Comparison of ENCODE assay signal across 8 cellular contexts in the genomic region with DNA sequence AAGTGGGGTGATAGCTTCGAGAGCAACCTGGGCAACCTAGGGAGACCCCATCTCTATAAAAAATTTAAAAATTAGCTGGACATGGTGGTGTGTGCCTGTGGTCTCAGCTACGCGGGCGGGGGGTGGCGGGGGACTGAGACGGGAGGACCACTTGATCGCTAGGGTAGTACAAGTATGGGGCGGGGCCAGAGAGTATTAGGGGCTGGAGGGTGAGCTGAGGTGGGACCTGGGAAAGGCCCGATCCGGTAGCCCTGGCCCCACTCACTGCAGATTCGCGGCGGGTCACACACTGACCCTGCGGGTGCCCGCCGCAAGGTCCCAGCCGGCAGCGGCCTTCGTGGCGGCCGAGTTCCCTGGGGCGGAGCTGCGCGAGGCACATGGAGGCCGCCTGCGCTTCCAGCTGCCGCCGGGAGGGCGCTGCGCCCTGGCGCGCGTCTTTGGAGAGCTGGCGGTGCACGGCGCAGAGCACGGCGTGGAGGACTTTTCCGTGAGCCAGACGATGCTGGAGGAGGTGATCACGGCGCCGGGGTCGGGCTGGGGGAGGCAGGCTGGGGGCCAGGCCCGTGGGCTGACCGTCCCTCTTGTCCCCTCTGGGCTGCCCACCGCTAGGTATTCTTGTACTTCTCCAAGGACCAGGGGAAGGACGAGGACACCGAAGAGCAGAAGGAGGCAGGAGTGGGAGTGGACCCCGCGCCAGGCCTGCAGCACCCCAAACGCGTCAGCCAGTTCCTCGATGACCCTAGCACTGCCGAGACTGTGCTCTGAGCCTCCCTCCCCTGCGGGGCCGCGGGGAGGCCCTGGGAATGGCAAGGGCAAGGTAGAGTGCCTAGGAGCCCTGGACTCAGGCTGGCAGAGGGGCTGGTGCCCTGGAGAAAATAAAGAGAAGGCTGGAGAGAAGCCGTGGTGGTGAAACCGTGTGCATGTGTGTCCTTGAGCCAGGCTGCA. TPM values are rescaled to one million over a fixed set of nuclear protein-coding genes. Genes with fewer than 3 reads are reported as not detected.
DNase-seq lines count a peak whose midpoint lies in the region; ATAC-seq and TF ChIP-seq lines count a peak whose summit lies in the region.

No MANE protein-coding gene starts in this region.

- peaks cover 15% of the 10 kb centered on the region for H3K4me1 Mint-ChIP-seq in activated T-helper 1 cell treated with anti-CD3 and anti-CD28 coated beads, Interleukin-12 subunit alpha, Interleukin-12 subunit beta, Interleukin-2, Interleukin-4 antibody, amounts not matched to agents 30 ng/mL and 10 ng/mL and 1 ng/mL, durations not matched to agents 14 hours and 24 hours and 36 hours (ENCODE audit: low read depth)

- intact Hi-C loops in activated T-helper 1 cell treated with anti-CD3 and anti-CD28 coated beads, Interleukin-12 subunit alpha, Interleukin-12 subunit beta, Interleukin-2, Interleukin-4 antibody, amounts not matched to agents 30 ng/mL and 10 ng/mL and 1 ng/mL, durations not matched to agents 14 hours and 24 hours and 36 hours (cut with micrococcal nuclease): loop anchor here (5.0 kb wide), 2 partner anchors 37 to 143 kb away; partner anchors contain the start of gene GPX4

- H2AFZ ChIP-seq in ACC112 (ENCODE audit: low read length, unreplicated experiment): no peak overlapping the region
- H2AFZ ChIP-seq in osteoblast (ENCODE audit: low read length): no peak overlapping the region

- in situ Hi-C loops in GM13977 (cut with MboI; ENCODE audit: low pct_unique_long_range_greater_than_20kb, low sequenced_read_pairs, unreplicated experiment): no loop called here

- peak overlapping the region; percentile 67 for H3K4me3 Mint-ChIP-seq in activated T-helper 1 cell treated with anti-CD3 and anti-CD28 coated beads, Interleukin-12 subunit alpha, Interleukin-12 subunit beta, Interleukin-2, Interleukin-4 antibody, amounts not matched to agents 30 ng/mL and 10 ng/mL and 1 ng/mL, durations not matched to agents 14 hours and 24 hours and 36 hours

- H3K4me1 ChIP-seq in ACC112 (ENCODE audit: control insufficient read depth, insufficient read depth, low read length, unreplicated experiment) (no peaks in the 10 kb centered on the region), NT2/D1 (ENCODE audit: insufficient read depth, insufficient read length) (peaks cover 11% of the 10 kb centered on the region), osteoblast (ENCODE audit: insufficient read depth, low read length) (no peaks in the 10 kb centered on the region)

- peak; percentile 83 for TF ChIP-seq CTCF in GM13977 (IDR thresholded peaks at IDR 0.05; ENCODE audit: extremely low read depth, insufficient read depth, missing control alignments)
- peak; percentile 76 for TF ChIP-seq CTCF in fibroblast of the aortic adventitia (IDR thresholded peaks at IDR 0.05; ENCODE audit: insufficient read depth, low read length)
- TF ChIP-seq CTCF in osteoblast (IDR thresholded peaks at IDR 0.05; ENCODE audit: extremely low read depth, low read depth, low read length): peak; percentile 35

- no peak overlapping the region for H3K4me2 ChIP-seq in osteoblast (ENCODE audit: insufficient read depth, low read length)

- H3K27ac Mint-ChIP-seq in activated T-helper 1 cell treated with anti-CD3 and anti-CD28 coated beads, Interleukin-12 subunit alpha, Interleukin-12 subunit beta, Interleukin-2, Interleukin-4 antibody, amounts not matched to agents 30 ng/mL and 10 ng/mL and 1 ng/mL, durations not matched to agents 14 hours and 24 hours and 36 hours: peak overlapping the region; percentile 74

- H3K36me3 ChIP-seq in ACC112 (ENCODE audit: insufficient read depth, low read length): no peaks in the 10 kb centered on the region
- H3K36me3 ChIP-seq in NT2/D1 (ENCODE audit: insufficient read depth, insufficient read length, low read length): no peaks in the 10 kb centered on the region
- H3K36me3 ChIP-seq in osteoblast (ENCODE audit: insufficient read depth, low read length): no peaks in the 10 kb centered on the region

- no peaks in the 10 kb centered on the region for H3K79me2 ChIP-seq in ACC112 (ENCODE audit: control insufficient read depth, insufficient read depth, low read length, unreplicated experiment)
- H3K79me2 ChIP-seq in osteoblast (ENCODE audit: insufficient read depth, low read length): no peaks in the 10 kb centered on the region

- DNase-seq in GM13977 (ENCODE audit: low spot score) (peak; percentile 85), NT2/D1 (ENCODE audit: low read depth, low spot score) (no peak), fibroblast of the aortic adventitia (ENCODE audit: low read depth) (peak; percentile 65), osteoblast (ENCODE audit: insufficient read length, low spot score, missing footprints) (peak; percentile 97), NCI-H2107 (lab: John Stamatoyannopoulos, UW) (no peak)
- DNase-seq in activated T-helper 1 cell treated with anti-CD3 and anti-CD28 coated beads, Interleukin-12 subunit alpha, Interleukin-12 subunit beta, Interleukin-2, Interleukin-4 antibody, amounts not matched to agents 30 ng/mL and 10 ng/mL and 1 ng/mL, durations not matched to agents 14 hours and 24 hours and 36 hours (ENCODE audit: low spot score): peak; percentile 72

- no peaks in the 10 kb centered on the region for H3K27me3 Mint-ChIP-seq in activated T-helper 1 cell treated with anti-CD3 and anti-CD28 coated beads, Interleukin-12 subunit alpha, Interleukin-12 subunit beta, Interleukin-2, Interleukin-4 antibody, amounts not matched to agents 30 ng/mL and 10 ng/mL and 1 ng/mL, durations not matched to agents 14 hours and 24 hours and 36 hours (ENCODE audit: insufficient read depth)

- H3K9me3 Mint-ChIP-seq in activated T-helper 1 cell treated with anti-CD3 and anti-CD28 coated beads, Interleukin-12 subunit alpha, Interleukin-12 subunit beta, Interleukin-2, Interleukin-4 antibody, amounts not matched to agents 30 ng/mL and 10 ng/mL and 1 ng/mL, durations not matched to agents 14 hours and 24 hours and 36 hours: no peaks in the 10 kb centered on the region

- no peak for ATAC-seq in GM19463 (IDR thresholded peaks at IDR 0.05; ENCODE audit: unreplicated experiment)

- H3K36me3 Mint-ChIP-seq in activated T-helper 1 cell treated with anti-CD3 and anti-CD28 coated beads, Interleukin-12 subunit alpha, Interleukin-12 subunit beta, Interleukin-2, Interleukin-4 antibody, amounts not matched to agents 30 ng/mL and 10 ng/mL and 1 ng/mL, durations not matched to agents 14 hours and 24 hours and 36 hours (ENCODE audit: low read depth): peaks cover 10% of the 10 kb centered on the region

- peaks cover 20% of the 10 kb centered on the region; the same call in 1 of the 2 replicates for H3K27me3 ChIP-seq in ACC112 (ENCODE audit: insufficient read depth, low read length)
- H3K27me3 ChIP-seq in NT2/D1 (ENCODE audit: insufficient read depth, insufficient read length): peaks cover 28% of the 10 kb centered on the region
- H3K27me3 ChIP-seq in osteoblast (ENCODE audit: insufficient read depth, low read length): peaks cover 30% of the 10 kb centered on the region

- peaks cover 5% of the 10 kb centered on the region; the same call in 1 of the 2 replicates for H3K9me3 ChIP-seq in NT2/D1 (ENCODE audit: insufficient read depth, low read length)
- no peaks in the 10 kb centered on the region for H3K9me3 ChIP-seq in osteoblast (ENCODE audit: low read depth, low read length)

- no peaks in the 10 kb centered on the region for H4K20me1 ChIP-seq in osteoblast (ENCODE audit: insufficient read depth, low read length)

- H3K4me3 ChIP-seq in ACC112 (ENCODE audit: low read depth, low read length) (0 out of 2 replicates have a peak overlapping the region, but pooled peaks have one; percentile 15), NT2/D1 (ENCODE audit: insufficient read length, low read depth) (peak overlapping the region; percentile 40), fibroblast of the aortic adventitia (ENCODE audit: low read depth, low read length) (no peak overlapping the region), osteoblast (ENCODE audit: insufficient read depth, low read length) (no peak overlapping the region)

- peak overlapping the region; percentile 86 for H3K9ac ChIP-seq in NT2/D1 (ENCODE audit: insufficient read length, low read depth)

- no peak overlapping the region for H3K27ac ChIP-seq in ACC112 (ENCODE audit: low read depth, low read length)
- H3K27ac ChIP-seq in osteoblast (ENCODE audit: low read depth, low read length): no peak overlapping the region

RNA-seq across cellular contexts. Expression of gene ARHGAP45, which starts 2.0 kb away (rescaled TPM):
- 201 and 202 TPM in 2 replicates for total RNA-seq in activated T-helper 1 cell treated with anti-CD3 and anti-CD28 coated beads, Interleukin-12 subunit alpha, Interleukin-12 subunit beta, Interleukin-2, Interleukin-4 antibody, amounts not matched to agents 30 ng/mL and 10 ng/mL and 1 ng/mL, durations not matched to agents 14 hours and 24 hours and 36 hours
- 0.18 TPM in 1 of 2 replicates, not detected in the other for total RNA-seq in fibroblast of the aortic adventitia (ENCODE audit: low replicate concordance)
- 0.59 and 0.72 TPM in 2 replicates for total RNA-seq in osteoblast

RNA-seq across cellular contexts. Expression of gene ABCA7, which starts 25.0 kb away (rescaled TPM):
- 15.8 and 18.3 TPM in 2 replicates for total RNA-seq in activated T-helper 1 cell treated with anti-CD3 and anti-CD28 coated beads, Interleukin-12 subunit alpha, Interleukin-12 subunit beta, Interleukin-2, Interleukin-4 antibody, amounts not matched to agents 30 ng/mL and 10 ng/mL and 1 ng/mL, durations not matched to agents 14 hours and 24 hours and 36 hours
- total RNA-seq in fibroblast of the aortic adventitia (ENCODE audit: low replicate concordance): 3.5 and 21.6 TPM in 2 replicates
- 33.3 and 43.0 TPM in 2 replicates for total RNA-seq in osteoblast

RNA-seq across cellular contexts. Expression of gene POLR2E, which starts 30.2 kb away (rescaled TPM):
- 265 and 282 TPM in 2 replicates for total RNA-seq in activated T-helper 1 cell treated with anti-CD3 and anti-CD28 coated beads, Interleukin-12 subunit alpha, Interleukin-12 subunit beta, Interleukin-2, Interleukin-4 antibody, amounts not matched to agents 30 ng/mL and 10 ng/mL and 1 ng/mL, durations not matched to agents 14 hours and 24 hours and 36 hours
- total RNA-seq in fibroblast of the aortic adventitia (ENCODE audit: low replicate concordance) (27.7 and 91.2 TPM in 2 replicates), osteoblast (70.2 and 74.0 TPM in 2 replicates)

RNA-seq across cellular contexts. Expression of gene CNN2, which starts 38.5 kb away (rescaled TPM):
- 112 and 114 TPM in 2 replicates for total RNA-seq in activated T-helper 1 cell treated with anti-CD3 and anti-CD28 coated beads, Interleukin-12 subunit alpha, Interleukin-12 subunit beta, Interleukin-2, Interleukin-4 antibody, amounts not matched to agents 30 ng/mL and 10 ng/mL and 1 ng/mL, durations not matched to agents 14 hours and 24 hours and 36 hours
- 96.0 and 101 TPM in 2 replicates for total RNA-seq in fibroblast of the aortic adventitia (ENCODE audit: low replicate concordance)
- 537 and 594 TPM in 2 replicates for total RNA-seq in osteoblast

RNA-seq across cellular contexts. Expression of gene GPX4, which starts 38.9 kb away (rescaled TPM):
- 236 and 241 TPM in 2 replicates for total RNA-seq in activated T-helper 1 cell treated with anti-CD3 and anti-CD28 coated beads, Interleukin-12 subunit alpha, Interleukin-12 subunit beta, Interleukin-2, Interleukin-4 antibody, amounts not matched to agents 30 ng/mL and 10 ng/mL and 1 ng/mL, durations not matched to agents 14 hours and 24 hours and 36 hours
- 156 and 288 TPM in 2 replicates for total RNA-seq in fibroblast of the aortic adventitia (ENCODE audit: low replicate concordance)
- total RNA-seq in osteoblast: 515 TPM in 2 replicates

Comparison
In these comparisons a context has a peak if more than half of its experiments do, and no peak if none do; other contexts are left out.
1. H3K4me3 ChIP-seq: peak in ACC112 (single experiment) and NT2/D1 (single experiment); none in fibroblast of the aortic adventitia (single experiment) and osteoblast (single experiment).
2. DNase-seq: peak in GM13977 (single experiment), activated T-helper 1 cell treated with anti-CD3 and anti-CD28 coated beads, Interleukin-12 subunit alpha, Interleukin-12 subunit beta, Interleukin-2, Interleukin-4 antibody, amounts not matched to agents 30 ng/mL and 10 ng/mL and 1 ng/mL, durations not matched to agents 14 hours and 24 hours and 36 hours (single experiment), fibroblast of the aortic adventitia (single experiment) and osteoblast (single experiment); none in NT2/D1 (single experiment) and NCI-H2107 (single experiment).
3. RNA of gene ARHGAP45, which starts 2.0 kb away (total RNA-seq): 201 to 202 TPM in activated T-helper 1 cell treated with anti-CD3 and anti-CD28 coated beads, Interleukin-12 subunit alpha, Interleukin-12 subunit beta, Interleukin-2, Interleukin-4 antibody, amounts not matched to agents 30 ng/mL and 10 ng/mL and 1 ng/mL, durations not matched to agents 14 hours and 24 hours and 36 hours; 0.59 to 0.72 TPM in osteoblast and 0.18 TPM in fibroblast of the aortic adventitia; every median in the first group is over 100 times any median in the second.
4. Peak in every context shown above with its lines, with median percentiles within 50 percentile points of each other: CTCF ChIP-seq.